ENCODE assay signal across 10 cellular contexts in genomic region chr10:12844796-12845524, GRCh38.
DNase-seq lines count a peak whose midpoint lies in the region; ATAC-seq, FAIRE-seq and TF ChIP-seq lines count a peak whose summit lies in the region.
"Had no signal": no experiment of that assay in that cellular context is flagged by ENCODE, and none has a peak within 500 bp of the region (broad histone marks: within the 10 kb centered on the region; RNA-seq: fewer than 3 reads in every experiment).

No MANE protein-coding gene starts in this region.

- H4K20me1 ChIP-seq in MM.1S (ENCODE audit: insufficient read depth, low read length) = no peaks in the 10 kb centered on the region

- H3K36me3 ChIP-seq in HEK293 (ENCODE audit: control insufficient read depth in 2 of 2, insufficient read depth in 1 of 2, low read length in 2 of 2) (no peaks in the 10 kb centered on the region), kidney (ENCODE audit: control insufficient read depth in 1 of 2, insufficient read depth in 2 of 2, low read length in 2 of 2) (no peaks in the 10 kb centered on the region), MM.1S (replicated peaks; ENCODE audit: insufficient read depth, low read length) (no peaks in the 10 kb centered on the region)

- no peaks in the 10 kb centered on the region for H3K9me2 ChIP-seq in MM.1S (replicated peaks; ENCODE audit: insufficient read depth, low read length)

- no peak overlapping the region for H3K9ac ChIP-seq in kidney (ENCODE audit: low read length in 2 of 2)
- no peak overlapping the region for H3K9ac ChIP-seq in MM.1S (ENCODE audit: low read length)
- H3K9ac ChIP-seq: parathyroid adenoma had no signal

- POLR2A ChIA-PET in HEK293 (lab: Yijun Ruan, JAX) = no interaction called here

- peaks cover 0 to 2% (median 0%) of the 10 kb centered on the region in 5 experiments for H3K9me3 Mint-ChIP-seq in brain
- H3K9me3 Mint-ChIP-seq in activated T-cell treated with anti-CD3 and anti-CD28 coated beads, Interleukin-2, amount 50 U/mL, for 24 hours = no peaks in the 10 kb centered on the region

- no peaks in the 10 kb centered on the region for H3K36me3 Mint-ChIP-seq in brain
- H3K36me3 Mint-ChIP-seq in activated T-cell treated with anti-CD3 and anti-CD28 coated beads, Interleukin-2, amount 50 U/mL, for 24 hours (ENCODE audit: low read depth) = no peaks in the 10 kb centered on the region

- peak; percentile 72 for FAIRE-seq in kidney (lab: Jason Lieb, UNC)

- no peaks in the 10 kb centered on the region; the same call in 1 of the 2 replicates for H3K4me1 ChIP-seq in HEK293 (ENCODE audit: control insufficient read depth, insufficient read depth, low read length)
- H3K4me1 ChIP-seq in kidney (ENCODE audit: control insufficient read depth in 1 of 2, insufficient read depth in 1 of 2, low read depth in 1 of 2, low read length in 2 of 2) = peaks cover 0 to 3% of the 10 kb centered on the region in 2 donors
- no peaks in the 10 kb centered on the region for H3K4me1 ChIP-seq in MM.1S (ENCODE audit: low read length)
- H3K4me1 ChIP-seq: parathyroid adenoma had no signal

- CTCF ChIA-PET in HEK293 (lab: Yijun Ruan, JAX) = interaction anchor here (1.1 to 1.3 kb wide), 3 partner anchors 11 to 130 kb away, joined by 3 to 5 read pairs (median 4); no protein-coding TSS in a partner anchor

- DNase-seq in kidney = no peak
- peak; percentile 49 for DNase-seq in stromal cell of bone marrow (ENCODE audit: low read depth)
- no peak for DNase-seq in stimulated activated CD4-positive, alpha-beta T cell treated with anti-CD3 and anti-CD28 coated beads, Interleukin-4, amount 100 ng/mL, for 24 hours
- DNase-seq in activated T-cell treated with anti-CD3 and anti-CD28 coated beads, Interleukin-2, amount 50 U/mL, for 24 hours = no peak
- no peak for DNase-seq in MM.1S
- DNase-seq: NCI-H2029 had no signal

- peaks cover 40% of the 10 kb centered on the region for H3K4me1 Mint-ChIP-seq in brain
- peaks cover 4% of the 10 kb centered on the region for H3K4me1 Mint-ChIP-seq in activated T-cell treated with anti-CD3 and anti-CD28 coated beads, Interleukin-2, amount 50 U/mL, for 24 hours (ENCODE audit: low read depth)

- H3K4me3 Mint-ChIP-seq in brain = peak overlapping the region in 3 of 5 experiments; percentile 12 to 65 (median 16)
- no peak overlapping the region for H3K4me3 Mint-ChIP-seq in activated T-cell treated with anti-CD3 and anti-CD28 coated beads, Interleukin-2, amount 50 U/mL, for 24 hours

- H3K27me3 ChIP-seq in MM.1S (replicated peaks; ENCODE audit: insufficient read depth, low read length) = no peaks in the 10 kb centered on the region

- H3K4me3 ChIP-seq in HEK293 (ENCODE audit: low read depth, low read length) (peak overlapping the region; percentile 21; the same call in 1 of the 2 replicates), kidney (ENCODE audit: low read length in 2 of 2) (no peak overlapping the region), MM.1S (ENCODE audit: low read length) (no peak overlapping the region)

- H3K27me3 Mint-ChIP-seq in brain = peaks cover 4% of the 10 kb centered on the region
- H3K27me3 Mint-ChIP-seq in activated T-cell treated with anti-CD3 and anti-CD28 coated beads, Interleukin-2, amount 50 U/mL, for 24 hours = peaks cover 47% of the 10 kb centered on the region

- no peak overlapping the region for H3K27ac ChIP-seq in HEK293 (ENCODE audit: extremely low read depth, low read depth, low read length)
- peak overlapping the region; percentile 53 to 56 for H3K27ac ChIP-seq in kidney (ENCODE audit: low read depth in 2 of 2, low read length in 2 of 2)
- no peak overlapping the region for H3K27ac ChIP-seq in MM.1S (ENCODE audit: low read length)
- H3K27ac ChIP-seq: parathyroid adenoma had no signal

- H2AFZ ChIP-seq in MM.1S (ENCODE audit: low read length) = no peak overlapping the region
- H2AFZ ChIP-seq: parathyroid adenoma had no signal

- no peaks in the 10 kb centered on the region for H3K9me3 ChIP-seq in HEK293 (ENCODE audit: control insufficient read depth, insufficient read depth, low read depth, low read length)
- H3K9me3 ChIP-seq in kidney (ENCODE audit: control insufficient read depth in 1 of 2, low read length in 2 of 2) = no peaks in the 10 kb centered on the region
- no peaks in the 10 kb centered on the region for H3K9me3 ChIP-seq in MM.1S (replicated peaks; ENCODE audit: insufficient read depth, low read length)

- no peaks in the 10 kb centered on the region for H3K79me2 ChIP-seq in MM.1S (ENCODE audit: low read length)
- H3K79me2 ChIP-seq: parathyroid adenoma had no signal

- no peaks in the 10 kb centered on the region for H3F3A ChIP-seq in MM.1S (ENCODE audit: insufficient read depth, low read length)

- H3K27ac Mint-ChIP-seq in brain = peak overlapping the region; percentile 24 to 90 (median 77)
- H3K27ac Mint-ChIP-seq in activated T-cell treated with anti-CD3 and anti-CD28 coated beads, Interleukin-2, amount 50 U/mL, for 24 hours = no peak overlapping the region

- H3K4me2 ChIP-seq in MM.1S (ENCODE audit: low read depth, low read length) = no peak overlapping the region

- intact Hi-C loops in kidney (cut with DNase I) = no loop called here

- no peak for ATAC-seq in GM18870 (IDR thresholded peaks at IDR 0.05; ENCODE audit: unreplicated experiment)

- TF ChIP-seq CTCF in HEK293 (tag by site-specific recombination; IDR thresholded peaks at IDR 0.05) (no peak), brain (conservative IDR thresholded peaks at IDR 0.05) (no peak), kidney (IDR thresholded peaks at IDR 0.05; ENCODE audit: borderline replicate concordance, extremely low read depth, insufficient read depth) (no peak), MM.1S (IDR thresholded peaks at IDR 0.05; ENCODE audit: low read length) (no peak)

TF ChIP-seq in HEK293, 187 proteins besides CTCF, POLR2A, EP300 and RAD21 (continues in another document):
- TF ChIP-seq ZIC2 (tag by site-specific recombination; IDR thresholded peaks at IDR 0.05) = no peak
- TF ChIP-seq ZSCAN23 (tag by site-specific recombination; IDR thresholded peaks at IDR 0.05) = no peak
- no peak for TF ChIP-seq ZNF184 (tag by site-specific recombination; IDR thresholded peaks at IDR 0.05)
- 0 out of 2 replicates have a peak, but pooled peaks have one; percentile 21 for TF ChIP-seq ZNF660 (tag by site-specific recombination; IDR thresholded peaks at IDR 0.05)
- peak; percentile 36; the same call in 1 of the 2 replicates for TF ChIP-seq ZNF629 (tag by site-specific recombination; IDR thresholded peaks at IDR 0.05)
- TF ChIP-seq ZBTB8A (tag by site-specific recombination; IDR thresholded peaks at IDR 0.05) = no peak
- no peak for TF ChIP-seq AEBP2 (tag by site-specific recombination; IDR thresholded peaks at IDR 0.05; ENCODE audit: borderline replicate concordance)
- no peak for TF ChIP-seq ZNF416 (tag by site-specific recombination; IDR thresholded peaks at IDR 0.05)
- no peak for TF ChIP-seq ZFP37 (tag by site-specific recombination; IDR thresholded peaks at IDR 0.05)
- no peak for TF ChIP-seq ZNF549 (tag by site-specific recombination; IDR thresholded peaks at IDR 0.05)
- no peak for TF ChIP-seq ZNF280D (tag by site-specific recombination; IDR thresholded peaks at IDR 0.05)

Comparison
In these comparisons a context has a peak if more than half of its experiments do, and no peak if none do; other contexts are left out.
1. H3K27ac ChIP-seq: peak in kidney (2 of 2); none in HEK293 (single experiment) and MM.1S (single experiment).